In the genomic region with DNA sequence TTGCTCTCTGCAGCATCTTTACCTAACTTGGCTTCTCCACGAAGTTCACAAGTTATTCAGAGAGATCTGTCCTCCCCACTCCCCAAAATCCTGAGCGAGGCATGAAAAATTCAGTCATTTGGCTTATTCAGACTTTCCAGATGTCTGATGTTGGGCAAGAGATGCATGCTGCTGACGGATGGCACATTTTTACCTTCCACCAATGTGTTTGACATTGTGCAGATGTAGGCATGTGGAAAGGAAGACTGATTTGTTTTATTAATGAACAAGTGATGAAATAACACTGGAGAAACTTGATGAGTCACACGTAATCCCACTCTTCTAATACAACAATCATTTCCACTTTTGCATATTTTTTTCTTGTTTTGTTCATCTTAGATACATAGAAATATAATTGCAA, we compare ENCODE assay signal across 26 cellular contexts.
"Had no signal": no experiment of that assay in that cellular context is flagged by ENCODE, and none has a peak within 500 bp of the region (broad histone marks: within the 10 kb centered on the region; RNA-seq: fewer than 3 reads in every experiment).

No MANE protein-coding gene starts in this region.

- H3K27ac Mint-ChIP-seq: memory B cell; naive thymus-derived CD4-positive, alpha-beta T cell; natural killer cell treated with Interleukin-12 subunit alpha and Interleukin-12 subunit beta and Interleukin-15 and Interleukin-18, amount 100 ng/mL, for 72 hours; progenitor cell of endocrine pancreas; stimulated activated memory B cell treated with anti-CD40 and anti-IgM and Interleukin-4, amounts not matched to agents 10 μg/mL and 1 μg/mL and 100 μg/mL, for 72 hours; stimulated activated naive CD8-positive, alpha-beta T cell treated with anti-CD3 and anti-CD28 coated beads, Interleukin-15, amount 100 ng/mL, for 72 hours; type B pancreatic cell had no signal

- H3K4me3 Mint-ChIP-seq: memory B cell; naive thymus-derived CD4-positive, alpha-beta T cell; natural killer cell treated with Interleukin-12 subunit alpha and Interleukin-12 subunit beta and Interleukin-15 and Interleukin-18, amount 100 ng/mL, for 72 hours; stimulated activated memory B cell treated with anti-CD40 and anti-IgM and Interleukin-4, amounts not matched to agents 10 μg/mL and 1 μg/mL and 100 μg/mL, for 72 hours; stimulated activated naive CD8-positive, alpha-beta T cell treated with anti-CD3 and anti-CD28 coated beads, Interleukin-15, amount 100 ng/mL, for 72 hours; type B pancreatic cell had no signal

- H3K9me3 ChIP-seq: mucosa of descending colon, ovary, right atrium auricular region, right lobe of liver, uterus had no signal

- H3K4me1 Mint-ChIP-seq: memory B cell; naive thymus-derived CD4-positive, alpha-beta T cell; stimulated activated memory B cell treated with anti-CD40 and anti-IgM and Interleukin-4, amounts not matched to agents 10 μg/mL and 1 μg/mL and 100 μg/mL, for 72 hours; stimulated activated naive CD8-positive, alpha-beta T cell treated with anti-CD3 and anti-CD28 coated beads, Interleukin-15, amount 100 ng/mL, for 72 hours had no signal

- H3K4me2 ChIP-seq: smooth muscle cell had no signal

- FAIRE-seq: keratinocyte had no signal

- H3K27ac ChIP-seq: ovary, right atrium auricular region, right lobe of liver, tibial nerve, uterus had no signal

- H3K4me1 ChIP-seq: right atrium auricular region, right lobe of liver, tibial nerve, uterus had no signal

- H3K4me3 ChIP-seq: mucosa of descending colon, ovary, right atrium auricular region, right lobe of liver, smooth muscle cell, tibial nerve, uterus had no signal

- H3K36me3 ChIP-seq: ovary, right atrium auricular region, right lobe of liver, tibial nerve, uterus had no signal

- H3K9me3 Mint-ChIP-seq: natural killer cell treated with Interleukin-12 subunit alpha and Interleukin-12 subunit beta and Interleukin-15 and Interleukin-18, amount 100 ng/mL, for 72 hours; stimulated activated naive CD8-positive, alpha-beta T cell treated with anti-CD3 and anti-CD28 coated beads, Interleukin-15, amount 100 ng/mL, for 72 hours; type B pancreatic cell had no signal

- ATAC-seq: left cardiac atrium; left lobe of liver; mucosa of descending colon; naive thymus-derived CD4-positive, alpha-beta T cell; right lobe of liver; stimulated activated memory B cell treated with anti-CD40 and anti-IgM and Interleukin-4, amounts not matched to agents 10 μg/mL and 1 μg/mL and 100 μg/mL, for 72 hours; stimulated activated naive CD8-positive, alpha-beta T cell treated with anti-CD3 and anti-CD28 coated beads, Interleukin-15, amount 100 ng/mL, for 72 hours had no signal

- DNase-seq: hippocampal formation; kidney glomerular epithelial cell; left cardiac atrium; midbrain; mucosa of descending colon; naive thymus-derived CD4-positive, alpha-beta T cell; ovary; right lobe of liver; stimulated activated CD4-positive, alpha-beta T cell treated with anti-CD3 and anti-CD28 coated beads, Interleukin-1b, Interleukin-23, amount 100 ng/mL, for 48 hours; stimulated activated CD4-positive, alpha-beta T cell treated with anti-CD3 and anti-CD28 coated beads, Interleukin-2, amount 100 ng/mL, for 48 hours; stimulated activated CD4-positive, alpha-beta T cell treated with anti-CD3 and anti-CD28 coated beads, Interleukin-4, amount 100 ng/mL, for 4 hours; stimulated activated CD8-positive, alpha-beta memory T cell treated with anti-CD3 and anti-CD28 coated beads, Interleukin-4, amount 100 ng/mL, for 48 hours; stimulated activated naive CD4-positive, alpha-beta T cell treated with Interleukin-2 at 50 U/mL for 16 hours; stimulated activated naive CD8-positive, alpha-beta T cell treated with anti-CD3 and anti-CD28 coated beads, Interleukin-15, amount 100 ng/mL, for 72 hours; substantia nigra; uterus had no signal

- H3K27me3 ChIP-seq: ovary, right atrium auricular region, right lobe of liver, tibial nerve, uterus had no signal

- H3K36me3 Mint-ChIP-seq: memory B cell; natural killer cell treated with Interleukin-12 subunit alpha and Interleukin-12 subunit beta and Interleukin-15 and Interleukin-18, amount 100 ng/mL, for 72 hours; stimulated activated memory B cell treated with anti-CD40 and anti-IgM and Interleukin-4, amounts not matched to agents 10 μg/mL and 1 μg/mL and 100 μg/mL, for 72 hours; type B pancreatic cell had no signal
